Comparison of ENCODE assay signal across 24 cellular contexts in genomic region chr3:100591411-100591810, GRCh38. TPM values are rescaled to one million over a fixed set of nuclear protein-coding genes. Genes with fewer than 3 reads are reported as not detected.
DNase-seq lines count a peak whose midpoint lies in the region; ATAC-seq and TF ChIP-seq lines count a peak whose summit lies in the region.
"Had no signal": no experiment of that assay in that cellular context is flagged by ENCODE, and none has a peak within 500 bp of the region (broad histone marks: within the 10 kb centered on the region; RNA-seq: fewer than 3 reads in every experiment).

No MANE protein-coding gene starts in this region.

- peaks cover 10% of the 10 kb centered on the region for H3K4me1 ChIP-seq in body of pancreas
- no peaks in the 10 kb centered on the region for H3K4me1 ChIP-seq in prostate gland (replicated peaks)

- DNase-seq in HT-29 (ENCODE audit: low spot score) (peak; percentile 62), body of pancreas (no peak), kidney tubule cell (ENCODE audit: low spot score) (peak; percentile 67), prostate gland (ENCODE audit: low spot score) (peak; percentile 43), sciatic nerve (ENCODE audit: low spot score) (no peak), NCI-H345 (lab: John Stamatoyannopoulos, UW) (no peak)
- DNase-seq: CD8-positive, alpha-beta T cell; DND-41; GDM1; GOT3; MM.1S; NCI-H1105; NCI-H1694 treated with DMSO at 0.1 percent for 48 hours; NCI-H2171; NCI-H82; Right ventricle myocardium superior had no signal

- TF ChIP-seq POLR2A in body of pancreas (IDR thresholded peaks at IDR 0.05) = no peak
- no peak for TF ChIP-seq POLR2A in prostate gland (IDR thresholded peaks at IDR 0.05)

- 35% methylated on average over 3 of the region's 3 CpGs for WGBS in body of pancreas, 2 donors
- 18% methylated on average over 3 of the region's 3 CpGs for WGBS in prostate gland

- H3K4me3 ChIP-seq in body of pancreas (no peak overlapping the region), prostate gland (no peak overlapping the region)
- H3K4me3 ChIP-seq: GM12878 had no signal

- H3K27ac ChIP-seq in body of pancreas (peak overlapping the region in 1 of 4 donors; percentile 11), prostate gland (no peak overlapping the region)
- H3K27ac ChIP-seq: KMS-11 had no signal

- H3K27me3 ChIP-seq in body of pancreas (no peaks in the 10 kb centered on the region), prostate gland (replicated peaks; ENCODE audit: insufficient read depth) (no peaks in the 10 kb centered on the region)

- no peaks in the 10 kb centered on the region for H3K9me3 ChIP-seq in body of pancreas
- H3K9me3 ChIP-seq in prostate gland = no peaks in the 10 kb centered on the region

- ATAC-seq in body of pancreas (peak; percentile 45), sciatic nerve (no peak), GM21529 (IDR thresholded peaks at IDR 0.05; ENCODE audit: unreplicated experiment) (no peak), HG03469 (IDR thresholded peaks at IDR 0.05; ENCODE audit: unreplicated experiment) (no peak)
- ATAC-seq: CD8-positive, alpha-beta T cell; Panc1; SK-N-SH treated with all-trans-retinoic acid at 6 μM for 48 hours had no signal

- TF ChIP-seq CTCF in body of pancreas (IDR thresholded peaks at IDR 0.05) (no peak), prostate gland (IDR thresholded peaks at IDR 0.05) (no peak)

- no peaks in the 10 kb centered on the region for H3K36me3 ChIP-seq in body of pancreas (replicated peaks in 1 of 2; ENCODE audit: insufficient read depth in 1 of 2, low read depth in 2 of 2)
- H3K36me3 ChIP-seq in prostate gland = no peaks in the 10 kb centered on the region

- intact Hi-C loops in body of pancreas (cut with DNase I) = no loop called here
- intact Hi-C loops in prostate gland (cut with DNase I) = loop anchor here (10.0 kb wide), 1 partner anchor 277 kb away; no protein-coding TSS in a partner anchor
- intact Hi-C loops in sciatic nerve (cut with DNase I) = no loop called here

RNA-seq across cellular contexts. Expression of gene ADGRG7, which starts 18.0 kb away (rescaled TPM):
- 0.08 and 0.13 TPM in 2 replicates for total RNA-seq in HT-29 (2014; rRNA removed; shearing (Covaris generic))
- total RNA-seq in body of pancreas (not detected), prostate gland (under 1 TPM in 1 of 2 donors, not detected in 1; 0.68 TPM), sciatic nerve (not detected)
- total RNA-seq: NCI-H460; Right ventricle myocardium superior; T-helper 1 cell treated with Interleukin-12 subunit alpha and Interleukin-12 subunit beta and Interleukin-4 antibody, amounts not matched to agents 30 ng/mL and 1 ng/mL, for 36 hours had no signal

Comparison
In these comparisons a context has a peak if more than half of its experiments do, and no peak if none do; other contexts are left out.
1. DNase-seq: peak in HT-29 (single experiment), kidney tubule cell (single experiment) and prostate gland (single experiment); none in body of pancreas (0 of 4), sciatic nerve (single experiment) and NCI-H345 (single experiment).